Comparison of ENCODE assay signal across 21 cellular contexts in genomic region chr1:3691421-3692204, GRCh38. TPM values are rescaled to one million over a fixed set of nuclear protein-coding genes. Genes with fewer than 3 reads are reported as not detected.
DNase-seq lines count a peak whose midpoint lies in the region; ATAC-seq, FAIRE-seq and TF ChIP-seq lines count a peak whose summit lies in the region.
"Had no signal": no experiment of that assay in that cellular context is flagged by ENCODE, and none has a peak within 500 bp of the region (broad histone marks: within the 10 kb centered on the region; RNA-seq: fewer than 3 reads in every experiment).

No MANE protein-coding gene starts in this region.

- CTCF ChIA-PET in K562 (lab: Yijun Ruan, JAX; ENCODE audit: low intra/inter-chr PET ratio) = no interaction called here

- no peaks in the 10 kb centered on the region for H3K9me1 ChIP-seq in K562 (ENCODE audit: control insufficient read depth, insufficient read depth, low read length)

- no peak for TF ChIP-seq RAD21 in K562 (CRISPR knock-in tag; conservative IDR thresholded peaks at IDR 0.05 in 1 of 2, IDR thresholded peaks at IDR 0.05 in 1 of 2)

- peak; percentile 87 for DNase-seq in DMS 273 (lab: John Stamatoyannopoulos, UW; ENCODE audit: unreplicated experiment)
- DNase-seq in NCI-H1694 (lab: John Stamatoyannopoulos, UW) = peak; percentile 36
- no peak for DNase-seq in K562 (ENCODE audit: extremely low read depth in 1 of 4, low spot score in 3 of 4)
- DNase-seq in caudate nucleus (lab: John Stamatoyannopoulos, UW) = no peak
- no peak for DNase-seq in sciatic nerve (ENCODE audit: low spot score)
- DNase-seq in spleen = no peak
- DNase-seq: activated CD4-positive, alpha-beta T cell treated with anti-CD3 and anti-CD28 coated beads, Interleukin-2, amount 50 U/mL, for 48 hours; activated CD8-positive, alpha-beta memory T cell treated with anti-CD3 and anti-CD28 coated beads, Interleukin-2, amount 50 U/mL, for 48 hours; body of pancreas; GM23248; left cardiac atrium; NCI-H146; occipital lobe; small intestine; stimulated activated CD4-positive, alpha-beta T cell treated with anti-CD3 and anti-CD28 coated beads, Interleukin-2, amount 100 ng/mL, for 48 hours; stimulated activated naive B cell treated with anti-CD40 and anti-IgM and Interleukin-4, amounts not matched to agents 10 μg/mL and 1 μg/mL and 100 μg/mL, for 72 hours; T-helper 9 cell had no signal

- no peak for TF ChIP-seq EP300 in K562 (IDR thresholded peaks at IDR 0.05; ENCODE audit: low read length)

- no peak overlapping the region for H2AFZ ChIP-seq in K562 (ENCODE audit: low read depth, low read length)
- H2AFZ ChIP-seq: GM23248 had no signal

- no peak for FAIRE-seq in K562 (lab: Jason Lieb, UNC)
- FAIRE-seq: small intestine had no signal

- no peaks in the 10 kb centered on the region for H3K36me3 ChIP-seq in BLaER1 treated with 17β-estradiol and CSF1 and Interleukin-3, amounts not matched to agents 10 nM and 100 nM
- no peaks in the 10 kb centered on the region for H3K36me3 ChIP-seq in K562 (ENCODE audit: control insufficient read depth, insufficient read depth, low read length)
- no peaks in the 10 kb centered on the region for H3K36me3 ChIP-seq in spleen

- H3K27me3 ChIP-seq in BLaER1 treated with 17β-estradiol and CSF1 and Interleukin-3, amounts not matched to agents 10 nM and 100 nM = peaks cover 0 to 9% (median 6%) of the 10 kb centered on the region in 11 experiments; a peak in 9 of 22 replicates
- H3K27me3 ChIP-seq in K562 (ENCODE audit: control insufficient read depth in 2 of 2, insufficient read depth in 2 of 2, low read length in 2 of 2) (peaks cover 37 to 74% of the 10 kb centered on the region in 2 experiments; a peak in 4 of 5 replicates), spleen (replicated peaks in 1 of 7) (peaks cover 0 to 70% (median 8%) of the 10 kb centered on the region in 7 donors)
- H3K27me3 ChIP-seq: body of pancreas had no signal

- H4K20me1 ChIP-seq in BLaER1 treated with 17β-estradiol and CSF1 and Interleukin-3, amounts not matched to agents 10 nM and 100 nM = no peaks in the 10 kb centered on the region
- H4K20me1 ChIP-seq in K562 (replicated peaks; ENCODE audit: control insufficient read depth, insufficient read depth, low read length) = peaks cover 35% of the 10 kb centered on the region

- peaks cover 39 to 86% (median 84%) of the 10 kb centered on the region in 10 experiments for H3K4me1 ChIP-seq in BLaER1 treated with 17β-estradiol and CSF1 and Interleukin-3, amounts not matched to agents 10 nM and 100 nM
- H3K4me1 ChIP-seq in K562 (replicated peaks in 1 of 2; ENCODE audit: control insufficient read depth in 2 of 2, insufficient read depth in 2 of 2, low read length in 2 of 2) (peaks cover 5 to 64% of the 10 kb centered on the region in 2 experiments; a peak in 3 of 5 replicates), spleen (peaks cover 0 to 22% (median 9%) of the 10 kb centered on the region in 6 donors)

- no peaks in the 10 kb centered on the region for H3K79me2 ChIP-seq in K562 (ENCODE audit: control insufficient read depth, insufficient read depth, low read length)

- no peaks in the 10 kb centered on the region for H3K9me3 ChIP-seq in BLaER1 treated with 17β-estradiol and CSF1 and Interleukin-3, amounts not matched to agents 10 nM and 100 nM (replicated peaks in 1 of 11)
- H3K9me3 ChIP-seq in K562 (replicated peaks; ENCODE audit: control insufficient read depth, insufficient read depth, low read depth, low read length) = 0 out of 2 replicates have a peak, but pooled peaks cover 2% of the 10 kb centered on the region
- no peaks in the 10 kb centered on the region for H3K9me3 ChIP-seq in spleen
- H3K9me3 ChIP-seq: body of pancreas had no signal

- no peak for TF ChIP-seq CTCF in K562 (IDR thresholded peaks at IDR 0.05 in 2 of 3, conservative IDR thresholded peaks at IDR 0.05 in 1 of 3; ENCODE audit: insufficient read depth in 2 of 3, low read depth in 1 of 3, low read length in 3 of 3)
- no peak for TF ChIP-seq CTCF in spleen (IDR thresholded peaks at IDR 0.05 in 8 of 11, conservative IDR thresholded peaks at IDR 0.05 in 3 of 11)

- in situ Hi-C loops in K562 (cut with MboI) = no loop called here

- POLR2A ChIA-PET in K562 (lab: Yijun Ruan, JAX) = interaction anchor here (0.9 kb wide), 1 partner anchor 43 kb away, joined by 3 read pairs; no protein-coding TSS in a partner anchor

- H3K4me2 ChIP-seq in BLaER1 treated with 17β-estradiol and CSF1 and Interleukin-3, amounts not matched to agents 10 nM and 100 nM = peak overlapping the region; percentile 15 to 97 (median 91); a peak in 20 of 22 replicates
- no peak overlapping the region for H3K4me2 ChIP-seq in K562 (ENCODE audit: insufficient read depth, low read length)

- intact Hi-C loops in K562 (cut with micrococcal nuclease) = no loop called here
- intact Hi-C loops in sciatic nerve (cut with DNase I) = no loop called here
- intact Hi-C loops in spleen (cut with DNase I; ENCODE audit: low total_unique reads) = no loop called here

- WGBS in K562 (ENCODE audit: insufficient coverage, low coverage, missing lambda C conversion rate) = 4% methylated on average over 24 of the region's 24 CpGs
- 80 to 92% (median 88%) methylated on average over 22 to 24 of the region's 24 CpGs for WGBS in spleen, 5 donors

- ATAC-seq in K562 (no peak), sciatic nerve (no peak)
- ATAC-seq: body of pancreas; stimulated activated naive B cell treated with anti-CD40 and anti-IgM and Interleukin-4, amounts not matched to agents 10 μg/mL and 1 μg/mL and 100 μg/mL, for 72 hours; WTC11 had no signal

- BruUV-seq in K562 (replicated peaks; lab: Mats Ljungman, UMichigan) = no TSS peak

- peak overlapping the region in 3 of 11 experiments; percentile 28 to 68 (median 37); a peak in 3 of 22 replicates for H3K27ac ChIP-seq in BLaER1 treated with 17β-estradiol and CSF1 and Interleukin-3, amounts not matched to agents 10 nM and 100 nM
- H3K27ac ChIP-seq in K562 (ENCODE audit: extremely low read depth, low read depth, low read length) = no peak overlapping the region
- no peak overlapping the region for H3K27ac ChIP-seq in caudate nucleus (ENCODE audit: low read depth, low read length)
- no peak overlapping the region for H3K27ac ChIP-seq in spleen
- H3K27ac ChIP-seq: body of pancreas, coronary artery, GM23248 had no signal

- peak overlapping the region in 6 of 11 experiments; percentile 20 to 54 (median 32); a peak in 7 of 22 replicates for H3K9ac ChIP-seq in BLaER1 treated with 17β-estradiol and CSF1 and Interleukin-3, amounts not matched to agents 10 nM and 100 nM
- H3K9ac ChIP-seq in K562 (ENCODE audit: insufficient read depth in 1 of 2, low read depth in 2 of 2, low read length in 2 of 2) = peak overlapping the region in 1 of 2 experiments; percentile 32; a peak in 1 of 4 replicates
- H3K9ac ChIP-seq: GM23248 had no signal

- H3K4me3 ChIP-seq in BLaER1 treated with 17β-estradiol and CSF1 and Interleukin-3, amounts not matched to agents 10 nM and 100 nM = no peak overlapping the region; a peak in 1 of 20 replicates
- H3K4me3 ChIP-seq in K562 = no peak overlapping the region
- no peak overlapping the region for H3K4me3 ChIP-seq in spleen
- H3K4me3 ChIP-seq: body of pancreas, coronary artery, GM23248 had no signal

- TF ChIP-seq POLR2A in K562 (conservative IDR thresholded peaks at IDR 0.05) (no peak), spleen (IDR thresholded peaks at IDR 0.05) (no peak)

RNA-seq across cellular contexts. Expression of gene TP73, which starts 39.3 kb away (rescaled TPM):
- total RNA-seq in K562 (2011; cell fraction: chromatin; rRNA removed; ENCODE audit: low replicate concordance) = 4.9 and 25.6 TPM in 2 replicates
- total RNA-seq in K562 (2011; cell fraction: nucleolus; rRNA removed) = 10.5 and 13.5 TPM in 2 replicates
- total RNA-seq in K562 (2011; cell fraction: nucleoplasm; rRNA removed) = 6.2 and 6.6 TPM in 2 replicates
- total RNA-seq in K562 (2014; rRNA removed) (0.49 and 0.50 TPM in 2 replicates), K562 (2014; rRNA removed; fragmentation: Illumina TruSeq; extraction: Trizol) (0.07 and 0.10 TPM in 2 replicates), K562 (2015; rRNA removed; fragmentation: Illumina TruSeq; extraction: Trizol) (0.40 and 0.41 TPM in 2 replicates), K562 (2021) (1.3 and 1.6 TPM in 2 replicates), sciatic nerve (not detected), spleen (1 to 10 TPM in 5 of 7 donors, under 1 TPM in 2; 0.63 to 4.3 (median 1.6) TPM)
- polyA plus RNA-seq in K562 (2011; rRNA removed) (0.72 and 1.1 TPM in 2 replicates), K562 (2014; fragmentation: Illumina TruSeq; extraction: Trizol) (0.12 and 0.73 TPM in 2 replicates), K562 (2014; fragmentation: Nextera tagmentation; extraction: Ambion mirVana) (not detected), K562 (2014; rRNA removed) (0.38 and 1.1 TPM in 2 replicates), spleen (under 1 TPM; 0.11 to 0.48 (median 0.21) TPM)
- 0.46 and 1.4 TPM in 2 replicates for polyA plus RNA-seq in K562 (2011; cell fraction: cytosol; rRNA removed)
- 5.8 and 13.3 TPM in 2 replicates for polyA plus RNA-seq in K562 (2011; cell fraction: nucleus; rRNA removed)
- polyA plus RNA-seq in K562 (2012) = 0.87 and 0.90 TPM in 2 replicates
- polyA minus RNA-seq in K562 (2011; rRNA and poly(A)+ RNA removed) = 0.78 and 2.1 TPM in 2 replicates
- polyA minus RNA-seq in K562 (2011; cell fraction: cytosol; rRNA and poly(A)+ RNA removed) = 1.8 and 2.2 TPM in 2 replicates
- 5.8 and 11.8 TPM in 2 replicates for polyA minus RNA-seq in K562 (2011; cell fraction: nucleus; rRNA and poly(A)+ RNA removed)
- total RNA-seq: fibroblast of lung, GM23248 had no signal
- polyA plus RNA-seq: fibroblast of lung, GM23248 had no signal

RNA-seq across cellular contexts. Expression of gene WRAP73, which starts 41.7 kb away (rescaled TPM):
- total RNA-seq in K562 (2011; cell fraction: chromatin; rRNA removed; ENCODE audit: low replicate concordance) = 77.5 and 153 TPM in 2 replicates
- total RNA-seq in K562 (2011; cell fraction: nucleolus; rRNA removed) = 74.2 and 75.4 TPM in 2 replicates
- 71.3 and 71.5 TPM in 2 replicates for total RNA-seq in K562 (2011; cell fraction: nucleoplasm; rRNA removed)
- total RNA-seq in K562 (2014; rRNA removed) = 30.1 and 39.3 TPM in 2 replicates
- total RNA-seq in K562 (2014; rRNA removed; fragmentation: Illumina TruSeq; extraction: Trizol) = 11.0 and 14.7 TPM in 2 replicates
- 21.3 and 22.1 TPM in 2 replicates for total RNA-seq in K562 (2015; rRNA removed; fragmentation: Illumina TruSeq; extraction: Trizol)
- total RNA-seq in K562 (2021) = 30.9 and 34.7 TPM in 2 replicates
- 47.1 and 54.8 TPM in 2 replicates for polyA plus RNA-seq in K562 (2011; rRNA removed)
- 66.9 and 81.5 TPM in 2 replicates for polyA plus RNA-seq in K562 (2011; cell fraction: cytosol; rRNA removed)
- polyA plus RNA-seq in K562 (2011; cell fraction: nucleus; rRNA removed) = 139 and 154 TPM in 2 replicates
- 30.5 and 35.0 TPM in 2 replicates for polyA plus RNA-seq in K562 (2012)
- polyA plus RNA-seq in K562 (2014; fragmentation: Illumina TruSeq; extraction: Trizol) = 32.5 and 40.4 TPM in 2 replicates
- 1 to 10 TPM; 4.3 to 4.7 TPM for polyA plus RNA-seq in K562 (2014; fragmentation: Nextera tagmentation; extraction: Ambion mirVana)
- polyA plus RNA-seq in K562 (2014; rRNA removed) = 51.8 and 55.9 TPM in 2 replicates
- 14.7 and 17.8 TPM in 2 replicates for polyA minus RNA-seq in K562 (2011; rRNA and poly(A)+ RNA removed)
- polyA minus RNA-seq in K562 (2011; cell fraction: cytosol; rRNA and poly(A)+ RNA removed) = 18.6 and 19.5 TPM in 2 replicates
- 38.8 and 57.4 TPM in 2 replicates for polyA minus RNA-seq in K562 (2011; cell fraction: nucleus; rRNA and poly(A)+ RNA removed)
- 18.9 TPM for total RNA-seq in sciatic nerve
- 10 to 100 TPM; 21.0 to 28.0 (median 26.4) TPM for total RNA-seq in spleen
- polyA plus RNA-seq in spleen = 10 to 100 TPM; 20.1 to 28.3 (median 24.2) TPM

Comparison
In these comparisons a context has a peak if more than half of its experiments do, and no peak if none do; other contexts are left out.
1. DNase-seq: peak in DMS 273 (single experiment) and NCI-H1694 (single experiment); none in K562 (0 of 4), caudate nucleus (0 of 61), sciatic nerve (single experiment) and spleen (single experiment).